In the genomic region with DNA sequence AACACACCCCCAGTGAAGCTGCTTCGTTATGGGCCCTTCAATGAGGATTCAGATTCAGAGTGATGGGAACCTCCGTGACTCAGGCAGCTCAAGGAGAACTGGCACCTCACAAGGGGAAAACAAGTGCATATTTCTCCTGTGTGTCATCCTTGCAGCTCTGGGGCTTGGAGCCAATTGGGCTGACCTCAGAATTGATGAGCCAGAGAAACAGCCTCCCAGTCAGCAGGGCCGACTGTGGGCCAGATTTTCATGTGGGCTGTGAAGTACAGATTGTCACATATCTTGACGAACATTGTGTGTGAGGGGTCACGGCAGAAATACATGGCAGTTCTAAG, we compare ENCODE assay signal across 9 cellular contexts.
A peak's percentile ranks its signal among the peaks of the same experiment; 100 is the strongest.
DNase-seq lines count a peak whose midpoint lies in the region; ATAC-seq and TF ChIP-seq lines count a peak whose summit lies in the region.
"Had no signal": no experiment of that assay in that cellular context is flagged by ENCODE, and none has a peak within 500 bp of the region (broad histone marks: within the 10 kb centered on the region; RNA-seq: fewer than 3 reads in every experiment).

No MANE protein-coding gene starts in this region.

- H3K27ac Mint-ChIP-seq in activated T-cell treated with anti-CD3 and anti-CD28 coated beads, Interleukin-2, amount 50 U/mL, for 72 hours: no peak overlapping the region

- H2AFZ ChIP-seq in smooth muscle cell (ENCODE audit: low read depth): no peak overlapping the region

- no peaks in the 10 kb centered on the region for H3K27me3 ChIP-seq in left ventricle myocardium inferior (ENCODE audit: low read depth)
- no peaks in the 10 kb centered on the region for H3K27me3 ChIP-seq in smooth muscle cell (ENCODE audit: low read depth)

- TF ChIP-seq CTCF in left ventricle myocardium inferior (IDR thresholded peaks at IDR 0.05; ENCODE audit: borderline replicate concordance): no peak
- no peak for TF ChIP-seq CTCF in smooth muscle cell (IDR thresholded peaks at IDR 0.05; ENCODE audit: borderline replicate concordance, insufficient read depth, poor library complexity, severe bottlenecking)

- no peaks in the 10 kb centered on the region for H3K4me1 Mint-ChIP-seq in activated T-cell treated with anti-CD3 and anti-CD28 coated beads, Interleukin-2, amount 50 U/mL, for 72 hours (ENCODE audit: low read depth)

- intact Hi-C loops in left ventricle myocardium inferior (cut with micrococcal nuclease): no loop called here

- no peak overlapping the region for H3K4me3 ChIP-seq in left ventricle myocardium inferior
- no peak overlapping the region for H3K4me3 ChIP-seq in smooth muscle cell

- H3K9me3 Mint-ChIP-seq in activated T-cell treated with anti-CD3 and anti-CD28 coated beads, Interleukin-2, amount 50 U/mL, for 72 hours: no peaks in the 10 kb centered on the region

- H3K4me1 ChIP-seq in left ventricle myocardium inferior (peaks cover 28% of the 10 kb centered on the region), smooth muscle cell (ENCODE audit: low read depth) (peaks cover 18% of the 10 kb centered on the region)

- no peaks in the 10 kb centered on the region for H3F3A ChIP-seq in smooth muscle cell (ENCODE audit: low read depth)

- H3K36me3 Mint-ChIP-seq in activated T-cell treated with anti-CD3 and anti-CD28 coated beads, Interleukin-2, amount 50 U/mL, for 72 hours (ENCODE audit: insufficient read depth in 2 of 2): peaks cover 0 to 3% of the 10 kb centered on the region in 2 donors

- H3K4me2 ChIP-seq in smooth muscle cell: peak overlapping the region; percentile 67

- H4K20me1 ChIP-seq in smooth muscle cell (ENCODE audit: low read depth): no peaks in the 10 kb centered on the region

- WGBS in smooth muscle cell (ENCODE audit: low lambda C conversion rate): 4% methylated on average over 5 of the region's 5 CpGs

- H3K9ac ChIP-seq in smooth muscle cell (ENCODE audit: low read depth): no peak overlapping the region

- peaks cover 17% of the 10 kb centered on the region for H3K27me3 Mint-ChIP-seq in activated T-cell treated with anti-CD3 and anti-CD28 coated beads, Interleukin-2, amount 50 U/mL, for 72 hours (ENCODE audit: low read depth)

- H3K9me3 ChIP-seq in left ventricle myocardium inferior (replicated peaks) (no peaks in the 10 kb centered on the region), smooth muscle cell (replicated peaks; ENCODE audit: low read depth) (no peaks in the 10 kb centered on the region)

- DNase-seq in H4 (ENCODE audit: low spot score) (peak; percentile 89), amniotic stem cell (lab: John Stamatoyannopoulos, UW) (peak; percentile 65), left ventricle myocardium inferior (peak; percentile 60), smooth muscle cell (lab: John Stamatoyannopoulos, UW; ENCODE audit: unreplicated experiment) (peak; percentile 10), DMS153 treated with DMSO at 0.1 percent for 48 hours (lab: John Stamatoyannopoulos, UW; ENCODE audit: unreplicated experiment) (no peak), cortex of kidney (lab: John Stamatoyannopoulos, UW) (no peak)
- DNase-seq in activated T-cell treated with anti-CD3 and anti-CD28 coated beads, Interleukin-2, amount 50 U/mL, for 72 hours: no peak
- DNase-seq: NCI-H1436 had no signal

- H3K36me3 ChIP-seq in left ventricle myocardium inferior (no peaks in the 10 kb centered on the region), smooth muscle cell (ENCODE audit: low read depth) (no peaks in the 10 kb centered on the region)

- no peak for ATAC-seq in GM18873 (IDR thresholded peaks at IDR 0.05; ENCODE audit: low FRiP score, unreplicated experiment)
- no peak for ATAC-seq in activated T-cell treated with anti-CD3 and anti-CD28 coated beads, Interleukin-2, amount 50 U/mL, for 72 hours (replicated peaks in 1 of 2)

- H3K79me2 ChIP-seq in smooth muscle cell (ENCODE audit: low read depth): no peaks in the 10 kb centered on the region

- no peak overlapping the region for H3K4me3 Mint-ChIP-seq in activated T-cell treated with anti-CD3 and anti-CD28 coated beads, Interleukin-2, amount 50 U/mL, for 72 hours

- H3K27ac ChIP-seq in left ventricle myocardium inferior (replicated peaks): peak overlapping the region; percentile 59
- H3K27ac ChIP-seq in smooth muscle cell (ENCODE audit: low read depth): peak overlapping the region; percentile 31

Comparison
In these comparisons a context has a peak if more than half of its experiments do, and no peak if none do; other contexts are left out.
1. DNase-seq: peak in H4 (single experiment), amniotic stem cell (single experiment), left ventricle myocardium inferior (single experiment) and smooth muscle cell (single experiment); none in DMS153 treated with DMSO at 0.1 percent for 48 hours (single experiment), activated T-cell treated with anti-CD3 and anti-CD28 coated beads, Interleukin-2, amount 50 U/mL, for 72 hours (0 of 2) and cortex of kidney (single experiment).